Comparison of ENCODE assay signal across 8 cellular contexts in genomic region chr6:142946924-142947701, GRCh38. TPM values are rescaled to one million over a fixed set of nuclear protein-coding genes. Genes with fewer than 3 reads are reported as not detected.
DNase-seq lines count a peak whose midpoint lies in the region; ATAC-seq and TF ChIP-seq lines count a peak whose summit lies in the region.

No MANE protein-coding gene starts in this region.

- H3K4me1 Mint-ChIP-seq in activated naive CD8-positive, alpha-beta T cell (ENCODE audit: low read depth) = peaks cover 39% of the 10 kb centered on the region
- H3K4me1 Mint-ChIP-seq in type B pancreatic cell (ENCODE audit: unreplicated experiment) = peaks cover 22% of the 10 kb centered on the region

- H2AFZ ChIP-seq in SK-N-SH (ENCODE audit: low read depth) (peak overlapping the region; percentile 88), parathyroid adenoma (peak overlapping the region; percentile 93)

- DNase-seq in BE2C = peak; percentile 10
- DNase-seq in SK-N-SH = peak; percentile 86
- peak; percentile 90 for DNase-seq in Right ventricle myocardium superior
- DNase-seq in type B pancreatic cell (ENCODE audit: extremely low spot score, unreplicated experiment) = peak; percentile 78

- H3K27me3 Mint-ChIP-seq in activated naive CD8-positive, alpha-beta T cell = no peaks in the 10 kb centered on the region
- H3K27me3 Mint-ChIP-seq in type B pancreatic cell = peaks cover 40% of the 10 kb centered on the region

- peak overlapping the region; percentile 99 for H3K9ac ChIP-seq in SK-N-SH
- peak overlapping the region; percentile 33 for H3K9ac ChIP-seq in parathyroid adenoma

- POLR2A ChIA-PET in SK-N-SH (lab: Yijun Ruan, JAX) = interaction anchor here (0.7 to 2.4 kb wide), 4 partner anchors 113 to 273 kb away, joined by 3 to 9 read pairs (median 6); no protein-coding TSS in a partner anchor

- H3K27ac ChIP-seq in SK-N-SH (ENCODE audit: low read depth in 2 of 2, low read length in 1 of 2) = peak overlapping the region; percentile 96 to 98
- peak overlapping the region; percentile 96 for H3K27ac ChIP-seq in parathyroid adenoma

- TF ChIP-seq CTCF in BE2C (IDR thresholded peaks at IDR 0.05; ENCODE audit: low read depth, low read length) (no peak), SK-N-SH (IDR thresholded peaks at IDR 0.05) (no peak), parathyroid adenoma (IDR thresholded peaks at IDR 0.05) (no peak), type B pancreatic cell (conservative IDR thresholded peaks at IDR 0.05) (peak; percentile 40)

- H3K4me1 ChIP-seq in BE2C (no peaks in the 10 kb centered on the region; the same call in 1 of the 2 replicates), SK-N-SH (ENCODE audit: control insufficient read depth in 1 of 2, insufficient read depth in 2 of 2, low read depth in 1 of 2, low read length in 1 of 2) (peaks cover 9 to 17% of the 10 kb centered on the region in 2 experiments; a peak in 3 of 4 replicates), parathyroid adenoma (peaks cover 6% of the 10 kb centered on the region)

- intact Hi-C loops in Right ventricle myocardium superior (cut with DNase I) = loop anchor here (5.0 kb wide), 1 partner anchor 60 kb away; no protein-coding TSS in a partner anchor

- H3K4me3 ChIP-seq in BE2C (ENCODE audit: low read depth, low read length) (peak overlapping the region; percentile 73), SK-N-SH (ENCODE audit: low read depth in 2 of 2, low read length in 1 of 2) (peak overlapping the region; percentile 81 to 94), parathyroid adenoma (ENCODE audit: low read depth, low read length) (peak overlapping the region; percentile 84)

- H3K27ac Mint-ChIP-seq in activated naive CD8-positive, alpha-beta T cell = peak overlapping the region; percentile 96
- peak overlapping the region; percentile 98 for H3K27ac Mint-ChIP-seq in type B pancreatic cell

- peaks cover 5% of the 10 kb centered on the region for H3K36me3 Mint-ChIP-seq in activated naive CD8-positive, alpha-beta T cell
- H3K36me3 Mint-ChIP-seq in type B pancreatic cell = no peaks in the 10 kb centered on the region

- peaks cover 15% of the 10 kb centered on the region for H3F3A ChIP-seq in SK-N-SH (replicated peaks; ENCODE audit: insufficient read depth)

- H4K20me1 ChIP-seq in SK-N-SH (ENCODE audit: insufficient read depth) = no peaks in the 10 kb centered on the region

- CTCF ChIA-PET in SK-N-SH (lab: Yijun Ruan, JAX) = interaction anchor here (0.7 to 1.4 kb wide), 8 partner anchors 10 to 480 kb away, joined by 3 to 4 read pairs (median 4); no protein-coding TSS in a partner anchor

- no peaks in the 10 kb centered on the region for H3K9me3 ChIP-seq in BE2C
- no peaks in the 10 kb centered on the region for H3K9me3 ChIP-seq in SK-N-SH
- no peaks in the 10 kb centered on the region for H3K9me3 ChIP-seq in parathyroid adenoma (ENCODE audit: control insufficient read depth, low read length)

- ATAC-seq in HG03342 (IDR thresholded peaks at IDR 0.05; ENCODE audit: unreplicated experiment) = peak; percentile 49
- ATAC-seq in Right ventricle myocardium superior (ENCODE audit: poor library complexity) = peak; percentile 72

- H3K27me3 ChIP-seq in BE2C (peaks cover 63% of the 10 kb centered on the region), SK-N-SH (ENCODE audit: insufficient read depth) (no peaks in the 10 kb centered on the region), parathyroid adenoma (ENCODE audit: control insufficient read depth, insufficient read depth, low read length) (no peaks in the 10 kb centered on the region)

- H3K4me3 Mint-ChIP-seq in activated naive CD8-positive, alpha-beta T cell = peak overlapping the region; percentile 94
- peak overlapping the region; percentile 99 for H3K4me3 Mint-ChIP-seq in type B pancreatic cell

- TF ChIP-seq EP300 in SK-N-SH (IDR thresholded peaks at IDR 0.05; ENCODE audit: borderline replicate concordance in 1 of 2, low read depth in 1 of 2, low read length in 1 of 2) = 0 out of 4 replicates have a peak, but pooled peaks of 1 of the 2 experiments have one; percentile 15

- H3K4me2 ChIP-seq in SK-N-SH (peak overlapping the region; percentile 96), parathyroid adenoma (ENCODE audit: low read length) (peak overlapping the region; percentile 97)

- peak; percentile 71 for TF ChIP-seq POLR2A in GM19193 (IDR thresholded peaks at IDR 0.05; ENCODE audit: extremely low read depth, insufficient read depth, insufficient read length)

- no peaks in the 10 kb centered on the region for H3K36me3 ChIP-seq in BE2C
- H3K36me3 ChIP-seq in SK-N-SH (replicated peaks in 1 of 2; ENCODE audit: control insufficient read depth in 1 of 2, insufficient read depth in 2 of 2, low read length in 1 of 2) = no peaks in the 10 kb centered on the region
- H3K36me3 ChIP-seq in parathyroid adenoma (ENCODE audit: control insufficient read depth, insufficient read depth, low read length) = no peaks in the 10 kb centered on the region

- H3K79me2 ChIP-seq in SK-N-SH (ENCODE audit: insufficient read depth) (peaks cover 33% of the 10 kb centered on the region), parathyroid adenoma (peaks cover 12% of the 10 kb centered on the region)

- TF ChIP-seq RAD21 in SK-N-SH (IDR thresholded peaks at IDR 0.05; ENCODE audit: low read length) = no peak

- under 1% methylated on average over 28 of the region's 76 CpGs for WGBS in SK-N-SH (ENCODE audit: low lambda C conversion rate)

- H3K9me3 Mint-ChIP-seq in activated naive CD8-positive, alpha-beta T cell (ENCODE audit: low read depth) = no peaks in the 10 kb centered on the region
- H3K9me3 Mint-ChIP-seq in type B pancreatic cell = no peaks in the 10 kb centered on the region

- no peaks in the 10 kb centered on the region for H3K9me2 ChIP-seq in SK-N-SH

TF ChIP-seq in SK-N-SH, 30 proteins besides CTCF, POLR2A, EP300 and RAD21:
- TF ChIP-seq NFIC (IDR thresholded peaks at IDR 0.05; ENCODE audit: borderline replicate concordance) (no peak), NRF1 (IDR thresholded peaks at IDR 0.05; ENCODE audit: low read depth, low read length) (no peak), USF1 (IDR thresholded peaks at IDR 0.05; ENCODE audit: borderline replicate concordance, low read depth) (no peak), MXI1 (IDR thresholded peaks at IDR 0.05; ENCODE audit: low read depth, low read length) (peak; percentile 21; the same call in 1 of the 2 replicates), PBX3 (IDR thresholded peaks at IDR 0.05) (no peak), FOSL2 (IDR thresholded peaks at IDR 0.05; ENCODE audit: borderline replicate concordance, low read depth) (no peak), RCOR1 (IDR thresholded peaks at IDR 0.05; ENCODE audit: low read length) (no peak)
- TF ChIP-seq, protein P1, sequence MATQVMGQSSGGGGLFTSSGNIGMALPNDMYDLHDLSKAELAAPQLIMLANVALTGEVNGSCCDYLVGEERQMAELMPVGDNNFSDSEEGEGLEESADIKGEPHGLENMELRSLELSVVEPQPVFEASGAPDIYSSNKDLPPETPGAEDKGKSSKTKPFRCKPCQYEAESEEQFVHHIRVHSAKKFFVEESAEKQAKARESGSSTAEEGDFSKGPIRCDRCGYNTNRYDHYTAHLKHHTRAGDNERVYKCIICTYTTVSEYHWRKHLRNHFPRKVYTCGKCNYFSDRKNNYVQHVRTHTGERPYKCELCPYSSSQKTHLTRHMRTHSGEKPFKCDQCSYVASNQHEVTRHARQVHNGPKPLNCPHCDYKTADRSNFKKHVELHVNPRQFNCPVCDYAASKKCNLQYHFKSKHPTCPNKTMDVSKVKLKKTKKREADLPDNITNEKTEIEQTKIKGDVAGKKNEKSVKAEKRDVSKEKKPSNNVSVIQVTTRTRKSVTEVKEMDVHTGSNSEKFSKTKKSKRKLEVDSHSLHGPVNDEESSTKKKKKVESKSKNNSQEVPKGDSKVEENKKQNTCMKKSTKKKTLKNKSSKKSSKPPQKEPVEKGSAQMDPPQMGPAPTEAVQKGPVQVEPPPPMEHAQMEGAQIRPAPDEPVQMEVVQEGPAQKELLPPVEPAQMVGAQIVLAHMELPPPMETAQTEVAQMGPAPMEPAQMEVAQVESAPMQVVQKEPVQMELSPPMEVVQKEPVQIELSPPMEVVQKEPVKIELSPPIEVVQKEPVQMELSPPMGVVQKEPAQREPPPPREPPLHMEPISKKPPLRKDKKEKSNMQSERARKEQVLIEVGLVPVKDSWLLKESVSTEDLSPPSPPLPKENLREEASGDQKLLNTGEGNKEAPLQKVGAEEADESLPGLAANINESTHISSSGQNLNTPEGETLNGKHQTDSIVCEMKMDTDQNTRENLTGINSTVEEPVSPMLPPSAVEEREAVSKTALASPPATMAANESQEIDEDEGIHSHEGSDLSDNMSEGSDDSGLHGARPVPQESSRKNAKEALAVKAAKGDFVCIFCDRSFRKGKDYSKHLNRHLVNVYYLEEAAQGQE (IDR thresholded peaks at IDR 0.05; ENCODE audit: low read depth, low read length) = no peak
- TF ChIP-seq, protein P2, sequence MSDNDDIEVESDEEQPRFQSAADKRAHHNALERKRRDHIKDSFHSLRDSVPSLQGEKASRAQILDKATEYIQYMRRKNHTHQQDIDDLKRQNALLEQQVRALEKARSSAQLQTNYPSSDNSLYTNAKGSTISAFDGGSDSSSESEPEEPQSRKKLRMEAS (IDR thresholded peaks at IDR 0.05; ENCODE audit: low read depth) = 0 out of 2 replicates have a peak, but pooled peaks have one; percentile 38
TF ChIP-seq in SK-N-SH: peak in this region for 2.

RNA-seq across cellular contexts. Expression of gene HIVEP2, which starts 2.1 kb away (rescaled TPM):
- polyA plus RNA-seq in BE2C (2012; ENCODE audit: insufficient read depth, insufficient read length, low read depth) = 0.51 TPM
- 2.5 and 2.8 TPM in 2 replicates for polyA plus RNA-seq in SK-N-SH (2012; rRNA removed)
- polyA plus RNA-seq in SK-N-SH (2012; cell fraction: cytosol; rRNA removed) = 2.9 TPM in 2 replicates
- polyA plus RNA-seq in SK-N-SH (2012; cell fraction: nucleus; rRNA removed) = 5.1 and 6.3 TPM in 2 replicates
- total RNA-seq in Right ventricle myocardium superior = 12.8 TPM
- 12.3 and 34.1 TPM in 2 replicates for total RNA-seq in type B pancreatic cell (ENCODE audit: low replicate concordance)

Comparison
In these comparisons a context has a peak if more than half of its experiments do, and no peak if none do; other contexts are left out.
1. Peak in every context shown above with its lines: DNase-seq, ATAC-seq, H3K4me3 ChIP-seq and H3K27ac ChIP-seq.
2. DNase-seq: peak in every context shown above with its lines; median percentile 90 in Right ventricle myocardium superior; 86 in SK-N-SH; 78 in type B pancreatic cell; 10 in BE2C.